In the genomic region with DNA sequence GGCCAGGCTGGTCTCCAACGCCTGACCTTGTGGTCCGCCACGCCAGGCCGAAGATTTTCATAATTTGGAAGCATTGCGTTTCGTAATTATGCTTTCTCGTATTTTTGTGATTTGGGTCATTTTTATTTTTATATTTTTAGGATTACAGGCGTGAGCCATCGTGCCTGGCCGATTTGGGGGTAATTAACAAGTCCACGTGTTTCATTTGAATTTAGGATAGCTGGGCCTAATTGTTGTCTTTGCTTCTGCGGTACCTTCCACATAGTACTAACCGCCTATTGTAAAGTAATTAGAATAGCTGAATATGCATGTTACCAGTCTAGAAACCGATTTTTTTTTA, we compare ENCODE assay signal across 9 cellular contexts. TPM values are rescaled to one million over a fixed set of nuclear protein-coding genes. Genes with fewer than 3 reads are reported as not detected.
DNase-seq lines count a peak whose midpoint lies in the region; ATAC-seq, FAIRE-seq and TF ChIP-seq lines count a peak whose summit lies in the region.
"Had no signal": no experiment of that assay in that cellular context is flagged by ENCODE, and none has a peak within 500 bp of the region (broad histone marks: within the 10 kb centered on the region; RNA-seq: fewer than 3 reads in every experiment).

No MANE protein-coding gene starts in this region.

- TF ChIP-seq CTCF in HepG2 (CRISPR knock-in tag; IDR thresholded peaks at IDR 0.05) (no peak), thoracic aorta (IDR thresholded peaks at IDR 0.05) (no peak)

- H3K27me3 ChIP-seq in HepG2 (ENCODE audit: control insufficient read depth in 1 of 2, insufficient read depth in 2 of 2, low read length in 2 of 2) (no peaks in the 10 kb centered on the region; a peak in 1 of 5 replicates), thoracic aorta (replicated peaks; ENCODE audit: insufficient read depth) (no peaks in the 10 kb centered on the region)

- in situ Hi-C loops in HepG2 (cut with HindIII; ENCODE audit: extremely low pct_ligation_motif_present, low pct_unique_long_range_greater_than_20kb) = no loop called here

- H2AFZ ChIP-seq in HepG2 (ENCODE audit: low read length) = no peak overlapping the region

- DNase-seq in activated CD4-positive, alpha-beta T cell treated with anti-CD3 and anti-CD28 coated beads, Interleukin-2, amount 10 ng/mL, durations not matched to agents 7 days and 5 days = no peak
- no peak for DNase-seq in activated CD4-positive, alpha-beta T cell treated with anti-CD3 and anti-CD28 coated beads for 4 hours
- DNase-seq in HepG2 (ENCODE audit: low spot score) = no peak
- DNase-seq in thoracic aorta (ENCODE audit: low spot score) = no peak
- no peak for DNase-seq in DMS114 treated with DMSO at 0.1 percent for 48 hours (lab: John Stamatoyannopoulos, UW; ENCODE audit: unreplicated experiment)
- DNase-seq: midbrain had no signal

- POLR2A ChIA-PET in activated CD4-positive, alpha-beta T cell treated with anti-CD3 and anti-CD28 coated beads, Interleukin-2, amount 10 ng/mL, durations not matched to agents 7 days and 5 days (lab: Charles Lee) = no interaction called here
- POLR2A ChIA-PET in HepG2 (lab: Yijun Ruan, JAX) = interaction anchor here (0.6 to 5.8 kb wide), 9 partner anchors 18 to 378 kb away, joined by 3 to 62 read pairs (median 7); partner anchors contain the start of genes RAB42, RNU11, TAF12 and TRNAU1AP

- CTCF ChIA-PET in activated CD4-positive, alpha-beta T cell treated with anti-CD3 and anti-CD28 coated beads, Interleukin-2, amount 10 ng/mL, durations not matched to agents 7 days and 5 days (lab: Charles Lee) = interaction anchor here (0.5 to 1.2 kb wide), 4 partner anchors 73 to 258 kb away, joined by 3 to 5 read pairs (median 3); no protein-coding TSS in a partner anchor
- CTCF ChIA-PET in HepG2 (lab: Yijun Ruan, JAX; ENCODE audit: low intra/inter-chr PET ratio, low total read pairs) = no interaction called here

- peaks cover 32% of the 10 kb centered on the region for H4K20me1 ChIP-seq in HepG2 (ENCODE audit: insufficient read depth, low read length)

- no peaks in the 10 kb centered on the region for H3K27me3 Mint-ChIP-seq in activated CD4-positive, alpha-beta T cell treated with anti-CD3 and anti-CD28 coated beads, Interleukin-2, amount 10 ng/mL, durations not matched to agents 7 days and 5 days
- H3K27me3 Mint-ChIP-seq in activated naive CD8-positive, alpha-beta T cell = no peaks in the 10 kb centered on the region

- H3K4me1 ChIP-seq in HepG2 (ENCODE audit: insufficient read depth, low read length) = peaks cover 40% of the 10 kb centered on the region
- H3K4me1 ChIP-seq in thoracic aorta (ENCODE audit: control insufficient read depth in 1 of 2, low read depth in 2 of 2) = peaks cover 25 to 42% of the 10 kb centered on the region in 2 donors

- peaks cover 57% of the 10 kb centered on the region for H3K36me3 Mint-ChIP-seq in activated CD4-positive, alpha-beta T cell treated with anti-CD3 and anti-CD28 coated beads, Interleukin-2, amount 10 ng/mL, durations not matched to agents 7 days and 5 days (ENCODE audit: low read depth)
- H3K36me3 Mint-ChIP-seq in activated naive CD8-positive, alpha-beta T cell = peaks cover 30% of the 10 kb centered on the region

- peaks cover 42% of the 10 kb centered on the region for H3K4me1 Mint-ChIP-seq in activated CD4-positive, alpha-beta T cell treated with anti-CD3 and anti-CD28 coated beads, Interleukin-2, amount 10 ng/mL, durations not matched to agents 7 days and 5 days
- H3K4me1 Mint-ChIP-seq in activated naive CD8-positive, alpha-beta T cell (ENCODE audit: low read depth) = peaks cover 31% of the 10 kb centered on the region

- H3K27ac Mint-ChIP-seq in activated CD4-positive, alpha-beta T cell treated with anti-CD3 and anti-CD28 coated beads, Interleukin-2, amount 10 ng/mL, durations not matched to agents 7 days and 5 days = peak overlapping the region; percentile 98
- H3K27ac Mint-ChIP-seq in activated naive CD8-positive, alpha-beta T cell = peak overlapping the region; percentile 99

- TF ChIP-seq RAD21 in HepG2 (CRISPR knock-in tag; IDR thresholded peaks at IDR 0.05) = no peak

- H3K9me3 ChIP-seq in HepG2 (ENCODE audit: low read length) (no peaks in the 10 kb centered on the region), thoracic aorta (no peaks in the 10 kb centered on the region)

- ATAC-seq in HepG2 = no peak
- no peak for ATAC-seq in thoracic aorta (ENCODE audit: insufficient number of reproducible peaks, low FRiP score, low read depth)
- no peak for ATAC-seq in HG02852 (IDR thresholded peaks at IDR 0.05; ENCODE audit: unreplicated experiment)
- no peak for ATAC-seq in GM21423 (IDR thresholded peaks at IDR 0.05; ENCODE audit: unreplicated experiment)

- no peak; a peak in 1 of 4 replicates for TF ChIP-seq POLR2A in HepG2 (IDR thresholded peaks at IDR 0.05; ENCODE audit: insufficient read depth in 1 of 2, low read depth in 2 of 2, low read length in 2 of 2)

- TF ChIP-seq EP300 in HepG2 (IDR thresholded peaks at IDR 0.05; ENCODE audit: low read depth in 2 of 2, low read length in 2 of 2) (no peak), HepG2 (CRISPR knock-in tag; IDR thresholded peaks at IDR 0.05; ENCODE audit: borderline replicate concordance) (no peak)

- H3K36me3 ChIP-seq in HepG2 (replicated peaks in 1 of 2; ENCODE audit: control insufficient read depth in 1 of 2, insufficient read depth in 2 of 2, low read length in 2 of 2) (peaks cover 11 to 48% of the 10 kb centered on the region in 2 experiments), thoracic aorta (peaks cover 23% of the 10 kb centered on the region)

- peak overlapping the region; percentile 95 to 97 (median 96) for H3K4me3 ChIP-seq in HepG2 (replicated peaks in 1 of 3; ENCODE audit: insufficient read depth in 1 of 3, low read depth in 2 of 3, low read length in 3 of 3)
- H3K4me3 ChIP-seq in thoracic aorta = peak overlapping the region; percentile 98

- no TSS peak for BruUV-seq in HepG2 (replicated peaks; lab: Mats Ljungman, UMichigan)

- no peak for FAIRE-seq in HepG2 (lab: Jason Lieb, UNC)

- H3K27ac ChIP-seq in HepG2 (ENCODE audit: extremely low read length, insufficient read depth, low read length) (peak overlapping the region; percentile 86), thoracic aorta (peak overlapping the region; percentile 76 to 89)

- peak overlapping the region; percentile 96 for H3K4me3 Mint-ChIP-seq in activated CD4-positive, alpha-beta T cell treated with anti-CD3 and anti-CD28 coated beads, Interleukin-2, amount 10 ng/mL, durations not matched to agents 7 days and 5 days
- H3K4me3 Mint-ChIP-seq in activated naive CD8-positive, alpha-beta T cell = peak overlapping the region; percentile 97

- H3K4me2 ChIP-seq in HepG2 (ENCODE audit: low read depth, low read length) = peak overlapping the region; percentile 88

- peaks cover 49% of the 10 kb centered on the region for H3K79me2 ChIP-seq in HepG2 (ENCODE audit: insufficient read depth, low read length)

- no peaks in the 10 kb centered on the region for H3K9me3 Mint-ChIP-seq in activated CD4-positive, alpha-beta T cell treated with anti-CD3 and anti-CD28 coated beads, Interleukin-2, amount 10 ng/mL, durations not matched to agents 7 days and 5 days
- H3K9me3 Mint-ChIP-seq in activated naive CD8-positive, alpha-beta T cell (ENCODE audit: low read depth) = no peaks in the 10 kb centered on the region

- H3K9ac ChIP-seq in HepG2 (ENCODE audit: insufficient read depth, low read depth, low read length) = peak overlapping the region; percentile 99

- intact Hi-C loops in HepG2 (cut with micrococcal nuclease; ENCODE audit: unreplicated experiment) = no loop called here

- WGBS in HepG2 (ENCODE audit: low lambda C conversion rate) = under 1% methylated on average over 14 of the region's 14 CpGs

RNA-seq across cellular contexts. Expression of gene RCC1, which starts 1.0 kb away (rescaled TPM):
- total RNA-seq in activated CD4-positive, alpha-beta T cell treated with anti-CD3 and anti-CD28 coated beads, Interleukin-2, amount 10 ng/mL, durations not matched to agents 7 days and 5 days = 10 to 100 TPM; 76.2 to 76.5 TPM
- total RNA-seq in HepG2 (2016; rRNA removed; fragmentation: Illumina TruSeq; extraction: Trizol) = 80.8 and 102 TPM in 2 replicates
- 11.4 and 15.2 TPM in 2 replicates for total RNA-seq in HepG2 (2016; cell fraction: cytosol; rRNA removed; fragmentation: Illumina TruSeq; extraction: Trizol; ENCODE audit: low read depth)
- 83.9 and 95.1 TPM in 2 replicates for total RNA-seq in HepG2 (2016; cell fraction: insoluble cytoplasmic fraction; rRNA removed; fragmentation: Illumina TruSeq; extraction: Trizol)
- total RNA-seq in HepG2 (2016; cell fraction: membrane; rRNA removed; fragmentation: Illumina TruSeq; extraction: Trizol) = 44.7 and 50.2 TPM in 2 replicates
- total RNA-seq in HepG2 (2016; cell fraction: nucleus; rRNA removed; fragmentation: Illumina TruSeq; extraction: Trizol) = 44.2 and 50.7 TPM in 2 replicates
- 47.2 and 56.2 TPM in 2 replicates for polyA plus RNA-seq in HepG2 (2011; rRNA removed)
- 48.6 and 53.6 TPM in 2 replicates for polyA plus RNA-seq in HepG2 (2011; cell fraction: cytosol; rRNA removed)
- polyA plus RNA-seq in HepG2 (2011; cell fraction: nucleus; rRNA removed) = 34.9 and 42.3 TPM in 2 replicates
- polyA plus RNA-seq in HepG2 (2012) = 43.2 and 74.3 TPM in 2 replicates
- polyA plus RNA-seq in HepG2 (2016; cell fraction: cytosol; fragmentation: Illumina TruSeq; extraction: Trizol; ENCODE audit: low read depth) = 12.5 and 13.5 TPM in 2 replicates
- polyA plus RNA-seq in HepG2 (2016; cell fraction: insoluble cytoplasmic fraction; fragmentation: Illumina TruSeq; extraction: Trizol; ENCODE audit: low read depth) = 113 and 120 TPM in 2 replicates
- polyA plus RNA-seq in HepG2 (2016; cell fraction: membrane; fragmentation: Illumina TruSeq; extraction: Trizol; ENCODE audit: low read depth) = 33.8 and 38.0 TPM in 2 replicates
- polyA plus RNA-seq in HepG2 (2016; cell fraction: nucleus; fragmentation: Illumina TruSeq; extraction: Trizol; ENCODE audit: insufficient read depth, low read depth) = 70.2 and 80.1 TPM in 2 replicates
- 90.3 and 147 TPM in 2 replicates for polyA minus RNA-seq in HepG2 (2011; rRNA and poly(A)+ RNA removed; ENCODE audit: low replicate concordance)
- polyA minus RNA-seq in HepG2 (2011; cell fraction: cytosol; rRNA and poly(A)+ RNA removed) = 29.5 and 33.5 TPM in 2 replicates
- 28.8 and 31.6 TPM in 2 replicates for polyA minus RNA-seq in HepG2 (2011; cell fraction: nucleus; rRNA and poly(A)+ RNA removed)
- 10 to 100 TPM in 1 of 2 donors, 1 to 10 TPM in 1; 6.2 to 10.1 TPM for total RNA-seq in thoracic aorta

RNA-seq across cellular contexts. Expression of gene TRNAU1AP, which starts 46.0 kb away (rescaled TPM):
- total RNA-seq in activated CD4-positive, alpha-beta T cell treated with anti-CD3 and anti-CD28 coated beads, Interleukin-2, amount 10 ng/mL, durations not matched to agents 7 days and 5 days = 10 to 100 TPM; 69.3 to 70.6 TPM
- 28.3 and 29.0 TPM in 2 replicates for total RNA-seq in HepG2 (2016; rRNA removed; fragmentation: Illumina TruSeq; extraction: Trizol)
- 6.3 and 7.3 TPM in 2 replicates for total RNA-seq in HepG2 (2016; cell fraction: cytosol; rRNA removed; fragmentation: Illumina TruSeq; extraction: Trizol; ENCODE audit: low read depth)
- total RNA-seq in HepG2 (2016; cell fraction: insoluble cytoplasmic fraction; rRNA removed; fragmentation: Illumina TruSeq; extraction: Trizol) = 25.1 and 26.9 TPM in 2 replicates
- total RNA-seq in HepG2 (2016; cell fraction: membrane; rRNA removed; fragmentation: Illumina TruSeq; extraction: Trizol) = 9.7 and 10.6 TPM in 2 replicates
- 16.7 and 17.0 TPM in 2 replicates for total RNA-seq in HepG2 (2016; cell fraction: nucleus; rRNA removed; fragmentation: Illumina TruSeq; extraction: Trizol)
- 40.5 and 42.9 TPM in 2 replicates for polyA plus RNA-seq in HepG2 (2011; rRNA removed)
- polyA plus RNA-seq in HepG2 (2011; cell fraction: cytosol; rRNA removed) = 21.1 and 22.7 TPM in 2 replicates
- polyA plus RNA-seq in HepG2 (2011; cell fraction: nucleus; rRNA removed) = 49.6 and 57.0 TPM in 2 replicates
- polyA plus RNA-seq in HepG2 (2012) = 19.2 and 20.5 TPM in 2 replicates
- polyA plus RNA-seq in HepG2 (2016; cell fraction: cytosol; fragmentation: Illumina TruSeq; extraction: Trizol; ENCODE audit: low read depth) = 7.3 and 8.6 TPM in 2 replicates
- 29.9 and 35.0 TPM in 2 replicates for polyA plus RNA-seq in HepG2 (2016; cell fraction: insoluble cytoplasmic fraction; fragmentation: Illumina TruSeq; extraction: Trizol; ENCODE audit: low read depth)
- polyA plus RNA-seq in HepG2 (2016; cell fraction: membrane; fragmentation: Illumina TruSeq; extraction: Trizol; ENCODE audit: low read depth) = 9.6 and 11.2 TPM in 2 replicates
- 32.0 and 34.2 TPM in 2 replicates for polyA plus RNA-seq in HepG2 (2016; cell fraction: nucleus; fragmentation: Illumina TruSeq; extraction: Trizol; ENCODE audit: insufficient read depth, low read depth)
- polyA minus RNA-seq in HepG2 (2011; rRNA and poly(A)+ RNA removed; ENCODE audit: low replicate concordance) = 7.9 and 23.4 TPM in 2 replicates
- polyA minus RNA-seq in HepG2 (2011; cell fraction: cytosol; rRNA and poly(A)+ RNA removed) = 4.7 and 6.0 TPM in 2 replicates
- 25.8 and 37.4 TPM in 2 replicates for polyA minus RNA-seq in HepG2 (2011; cell fraction: nucleus; rRNA and poly(A)+ RNA removed)
- total RNA-seq in thoracic aorta = 10 to 100 TPM; 25.3 to 28.4 TPM
